ENCODE assay signal across 9 cellular contexts in genomic region chr6:79466222-79466834, GRCh38.
DNase-seq lines count a peak whose midpoint lies in the region; ATAC-seq and TF ChIP-seq lines count a peak whose summit lies in the region.
"Had no signal": no experiment of that assay in that cellular context is flagged by ENCODE, and none has a peak within 500 bp of the region (broad histone marks: within the 10 kb centered on the region; RNA-seq: fewer than 3 reads in every experiment).

No MANE protein-coding gene starts in this region.

- H3K4me1 Mint-ChIP-seq in CD4-positive, alpha-beta T cell (ENCODE audit: low read depth) = no peaks in the 10 kb centered on the region
- H3K4me1 Mint-ChIP-seq in activated CD4-positive, alpha-beta memory T cell treated with anti-CD3 and anti-CD28 coated beads for 36 hours (ENCODE audit: low read depth) = no peaks in the 10 kb centered on the region

- H3K4me3 ChIP-seq in H7 (ENCODE audit: insufficient read depth, low read depth, low read length) (no peak overlapping the region), Peyer's patch (no peak overlapping the region), WERI-Rb-1 (ENCODE audit: low read depth, low read length) (no peak overlapping the region)
- H3K4me3 ChIP-seq: upper lobe of left lung had no signal

- TF ChIP-seq POLR2A in Peyer's patch (IDR thresholded peaks at IDR 0.05) = no peak

- CTCF ChIA-PET in CD4-positive, alpha-beta T cell (lab: Charles Lee) = no interaction called here
- CTCF ChIA-PET in activated CD4-positive, alpha-beta memory T cell treated with anti-CD3 and anti-CD28 coated beads for 36 hours (lab: Charles Lee) = interaction anchor here (0.8 kb wide), 1 partner anchor 10 kb away, joined by 3 read pairs; no protein-coding TSS in a partner anchor

- peaks cover 20% of the 10 kb centered on the region for H3K27me3 Mint-ChIP-seq in CD4-positive, alpha-beta T cell
- H3K27me3 Mint-ChIP-seq in activated CD4-positive, alpha-beta memory T cell treated with anti-CD3 and anti-CD28 coated beads for 36 hours = peaks cover 15% of the 10 kb centered on the region

- no peak for ATAC-seq in CD4-positive, alpha-beta T cell (ENCODE audit: poor library complexity)

- H3K36me3 ChIP-seq in H7 (replicated peaks; ENCODE audit: control insufficient read depth, insufficient read depth, low read length) = no peaks in the 10 kb centered on the region
- no peaks in the 10 kb centered on the region for H3K36me3 ChIP-seq in Peyer's patch
- no peaks in the 10 kb centered on the region for H3K36me3 ChIP-seq in WERI-Rb-1
- H3K36me3 ChIP-seq: upper lobe of left lung had no signal

- H3K27ac ChIP-seq in CD4-positive, alpha-beta T cell (ENCODE audit: low read depth, low read length) = no peak overlapping the region
- H3K27ac ChIP-seq in Peyer's patch (no peak overlapping the region), WERI-Rb-1 (no peak overlapping the region)
- H3K27ac ChIP-seq: upper lobe of left lung had no signal

- intact Hi-C loops in CD4-positive, alpha-beta T cell (cut with DNase I, micrococcal nuclease) = no loop called here
- intact Hi-C loops in activated CD4-positive, alpha-beta memory T cell treated with anti-CD3 and anti-CD28 coated beads for 36 hours (cut with micrococcal nuclease) = no loop called here

- POLR2A ChIA-PET in CD4-positive, alpha-beta T cell (lab: Charles Lee) = interaction anchor here (1.1 kb wide), 1 partner anchor 14 kb away, joined by 5 read pairs; no protein-coding TSS in a partner anchor
- POLR2A ChIA-PET in activated CD4-positive, alpha-beta memory T cell treated with anti-CD3 and anti-CD28 coated beads for 36 hours (lab: Charles Lee) = no interaction called here

- no peak overlapping the region for H3K4me3 Mint-ChIP-seq in CD4-positive, alpha-beta T cell
- H3K4me3 Mint-ChIP-seq in activated CD4-positive, alpha-beta memory T cell treated with anti-CD3 and anti-CD28 coated beads for 36 hours = no peak overlapping the region

- H3K36me3 Mint-ChIP-seq in CD4-positive, alpha-beta T cell (ENCODE audit: low read depth) = no peaks in the 10 kb centered on the region
- no peaks in the 10 kb centered on the region for H3K36me3 Mint-ChIP-seq in activated CD4-positive, alpha-beta memory T cell treated with anti-CD3 and anti-CD28 coated beads for 36 hours

- no peaks in the 10 kb centered on the region for H3K9me3 ChIP-seq in CD4-positive, alpha-beta T cell (ENCODE audit: control insufficient read depth, low read length)
- no peaks in the 10 kb centered on the region for H3K9me3 ChIP-seq in Peyer's patch
- no peaks in the 10 kb centered on the region for H3K9me3 ChIP-seq in WERI-Rb-1 (ENCODE audit: severe bottlenecking)
- H3K9me3 ChIP-seq: upper lobe of left lung had no signal

- TF ChIP-seq CTCF in CD4-positive, alpha-beta T cell (IDR thresholded peaks at IDR 0.05) = peak; percentile 30
- TF ChIP-seq CTCF in Peyer's patch (IDR thresholded peaks at IDR 0.05) = peak in 4 of 6 experiments; percentile 28 to 62 (median 52)
- no peak for TF ChIP-seq CTCF in WERI-Rb-1 (IDR thresholded peaks at IDR 0.05; ENCODE audit: low read depth, low read length)

- peaks cover 0 to 5% (median 0%) of the 10 kb centered on the region in 4 donors for H3K4me1 ChIP-seq in Peyer's patch

- peaks cover 11% of the 10 kb centered on the region for H3K27me3 ChIP-seq in CD4-positive, alpha-beta T cell (ENCODE audit: control insufficient read depth, insufficient read depth, low read length)
- no peaks in the 10 kb centered on the region for H3K27me3 ChIP-seq in H7 (ENCODE audit: control insufficient read depth, insufficient read depth, low read length)
- no peaks in the 10 kb centered on the region for H3K27me3 ChIP-seq in Peyer's patch
- no peaks in the 10 kb centered on the region for H3K27me3 ChIP-seq in WERI-Rb-1 (ENCODE audit: insufficient read depth, low read depth, severe bottlenecking)
- H3K27me3 ChIP-seq: upper lobe of left lung had no signal

- no peak overlapping the region for H3K27ac Mint-ChIP-seq in CD4-positive, alpha-beta T cell
- no peak overlapping the region for H3K27ac Mint-ChIP-seq in activated CD4-positive, alpha-beta memory T cell treated with anti-CD3 and anti-CD28 coated beads for 36 hours

- no peaks in the 10 kb centered on the region for H3K9me3 Mint-ChIP-seq in CD4-positive, alpha-beta T cell
- no peaks in the 10 kb centered on the region for H3K9me3 Mint-ChIP-seq in activated CD4-positive, alpha-beta memory T cell treated with anti-CD3 and anti-CD28 coated beads for 36 hours

- DNase-seq in CD4-positive, alpha-beta T cell = no peak
- DNase-seq in H7 (peak; percentile 12), Peyer's patch (no peak), fibroblast of the conjunctiva (ENCODE audit: low read depth) (peak; percentile 39), superior temporal gyrus (ENCODE audit: extremely low spot score) (peak; percentile 71), WERI-Rb-1 (no peak), mesenteric fat pad (ENCODE audit: low spot score) (no peak)
- DNase-seq in activated CD4-positive, alpha-beta memory T cell treated with anti-CD3 and anti-CD28 coated beads for 36 hours = no peak
- DNase-seq: upper lobe of left lung had no signal

Comparison
In these comparisons a context has a peak if more than half of its experiments do, and no peak if none do; other contexts are left out.
1. DNase-seq: peak in H7 (single experiment), fibroblast of the conjunctiva (single experiment) and superior temporal gyrus (single experiment); none in CD4-positive, alpha-beta T cell (0 of 10), Peyer's patch (0 of 3), activated CD4-positive, alpha-beta memory T cell treated with anti-CD3 and anti-CD28 coated beads for 36 hours (single experiment), WERI-Rb-1 (single experiment) and mesenteric fat pad (single experiment).